11 cellular contexts compared by ENCODE assay signal in genomic region chr20:47857142-47857993, GRCh38.
DNase-seq lines count a peak whose midpoint lies in the region; ATAC-seq and TF ChIP-seq lines count a peak whose summit lies in the region.
"Had no signal": no experiment of that assay in that cellular context is flagged by ENCODE, and none has a peak within 500 bp of the region (broad histone marks: within the 10 kb centered on the region; RNA-seq: fewer than 3 reads in every experiment).

No MANE protein-coding gene starts in this region.

- H3K27me3 ChIP-seq in naive thymus-derived CD4-positive, alpha-beta T cell (ENCODE audit: control insufficient read depth in 2 of 2, insufficient read depth in 2 of 2, low read length in 2 of 2), result no peaks in the 10 kb centered on the region
- H3K27me3 ChIP-seq in CD4-positive, alpha-beta T cell (ENCODE audit: control insufficient read depth, insufficient read depth, low read length), result no peaks in the 10 kb centered on the region

- H3K4me3 ChIP-seq in AG10803 (ENCODE audit: low read length) (no peak overlapping the region), epithelial cell of esophagus (ENCODE audit: low read length) (no peak overlapping the region)
- no peak overlapping the region for H3K4me3 ChIP-seq in naive thymus-derived CD4-positive, alpha-beta T cell (ENCODE audit: low read length)

- H3K36me3 ChIP-seq in naive thymus-derived CD4-positive, alpha-beta T cell (ENCODE audit: control insufficient read depth in 2 of 3, insufficient read depth in 3 of 3, low read length in 3 of 3), result no peaks in the 10 kb centered on the region

- CTCF ChIA-PET in naive thymus-derived CD4-positive, alpha-beta T cell (lab: Charles Lee), result no interaction called here
- CTCF ChIA-PET in CD4-positive, alpha-beta T cell (lab: Charles Lee), result no interaction called here

- peak overlapping the region; percentile 65 for H3K4me3 Mint-ChIP-seq in nephron progenitor cell
- no peak overlapping the region for H3K4me3 Mint-ChIP-seq in naive thymus-derived CD4-positive, alpha-beta T cell
- no peak overlapping the region for H3K4me3 Mint-ChIP-seq in CD4-positive, alpha-beta T cell
- H3K4me3 Mint-ChIP-seq: activated CD4-positive, alpha-beta memory T cell treated with anti-CD3 and anti-CD28 coated beads for 36 hours had no signal

- H3K4me1 ChIP-seq in naive thymus-derived CD4-positive, alpha-beta T cell (ENCODE audit: control insufficient read depth in 2 of 2, insufficient read depth in 2 of 2, low read length in 2 of 2), result no peaks in the 10 kb centered on the region

- H3K36me3 Mint-ChIP-seq in nephron progenitor cell (ENCODE audit: low read depth), result peaks cover 21% of the 10 kb centered on the region
- no peaks in the 10 kb centered on the region for H3K36me3 Mint-ChIP-seq in naive thymus-derived CD4-positive, alpha-beta T cell
- no peaks in the 10 kb centered on the region for H3K36me3 Mint-ChIP-seq in CD4-positive, alpha-beta T cell (ENCODE audit: low read depth)
- H3K36me3 Mint-ChIP-seq: activated CD4-positive, alpha-beta memory T cell treated with anti-CD3 and anti-CD28 coated beads for 36 hours had no signal

- intact Hi-C loops in naive thymus-derived CD4-positive, alpha-beta T cell (cut with micrococcal nuclease), result no loop called here
- intact Hi-C loops in CD4-positive, alpha-beta T cell (cut with DNase I, micrococcal nuclease), result no loop called here

- TF ChIP-seq CTCF in AG10803 (conservative IDR thresholded peaks at IDR 0.05; ENCODE audit: low read length) (no peak), epithelial cell of esophagus (IDR thresholded peaks at IDR 0.05; ENCODE audit: insufficient read depth, low read depth, low read length, missing control alignments) (no peak), nephron progenitor cell (IDR thresholded peaks at IDR 0.05) (no peak)
- no peak for TF ChIP-seq CTCF in CD4-positive, alpha-beta T cell (IDR thresholded peaks at IDR 0.05)

- H3K4me1 Mint-ChIP-seq in nephron progenitor cell, result peaks cover 58% of the 10 kb centered on the region
- H3K4me1 Mint-ChIP-seq in naive thymus-derived CD4-positive, alpha-beta T cell, result no peaks in the 10 kb centered on the region
- no peaks in the 10 kb centered on the region for H3K4me1 Mint-ChIP-seq in CD4-positive, alpha-beta T cell (ENCODE audit: low read depth)

- peaks cover 3% of the 10 kb centered on the region for H3K27me3 Mint-ChIP-seq in nephron progenitor cell (ENCODE audit: low read depth, poor library complexity)
- H3K27me3 Mint-ChIP-seq in naive thymus-derived CD4-positive, alpha-beta T cell, result peaks cover 0 to 8% (median 2%) of the 10 kb centered on the region in 5 donors
- H3K27me3 Mint-ChIP-seq in CD4-positive, alpha-beta T cell, result peaks cover 8% of the 10 kb centered on the region

- H3K9me3 ChIP-seq in naive thymus-derived CD4-positive, alpha-beta T cell (ENCODE audit: control insufficient read depth in 2 of 3, low read length in 3 of 3), result no peaks in the 10 kb centered on the region
- H3K9me3 ChIP-seq in CD4-positive, alpha-beta T cell (ENCODE audit: control insufficient read depth, low read length), result no peaks in the 10 kb centered on the region

- peak; percentile 55 for ATAC-seq in HG02763 (IDR thresholded peaks at IDR 0.05; ENCODE audit: unreplicated experiment)
- no peak for ATAC-seq in naive thymus-derived CD4-positive, alpha-beta T cell
- ATAC-seq in CD4-positive, alpha-beta T cell (ENCODE audit: poor library complexity), result no peak

- peaks cover 45% of the 10 kb centered on the region for H3K9me3 Mint-ChIP-seq in nephron progenitor cell
- H3K9me3 Mint-ChIP-seq in naive thymus-derived CD4-positive, alpha-beta T cell, result no peaks in the 10 kb centered on the region
- H3K9me3 Mint-ChIP-seq in CD4-positive, alpha-beta T cell, result no peaks in the 10 kb centered on the region
- H3K9me3 Mint-ChIP-seq: activated CD4-positive, alpha-beta memory T cell treated with anti-CD3 and anti-CD28 coated beads for 36 hours had no signal

- H3K27ac ChIP-seq in naive thymus-derived CD4-positive, alpha-beta T cell (ENCODE audit: low read depth, low read length), result no peak overlapping the region
- no peak overlapping the region for H3K27ac ChIP-seq in CD4-positive, alpha-beta T cell (ENCODE audit: low read depth, low read length)

- peak overlapping the region; percentile 98 for H3K27ac Mint-ChIP-seq in nephron progenitor cell
- no peak overlapping the region for H3K27ac Mint-ChIP-seq in naive thymus-derived CD4-positive, alpha-beta T cell
- no peak overlapping the region for H3K27ac Mint-ChIP-seq in CD4-positive, alpha-beta T cell
- H3K27ac Mint-ChIP-seq: activated CD4-positive, alpha-beta memory T cell treated with anti-CD3 and anti-CD28 coated beads for 36 hours had no signal

- DNase-seq in AG10803 (ENCODE audit: low read depth) (peak; percentile 37), epithelial cell of esophagus (ENCODE audit: low read depth) (peak; percentile 62), nephron progenitor cell (peak; percentile 72), AML-193 (lab: John Stamatoyannopoulos, UW) (no peak)
- no peak for DNase-seq in activated naive CD4-positive, alpha-beta T cell treated with anti-CD3 and anti-CD28 coated beads, Interleukin-2, amount 50 U/mL, for 16 hours
- DNase-seq in naive thymus-derived CD4-positive, alpha-beta T cell, result no peak
- no peak for DNase-seq in CD4-positive, alpha-beta T cell
- DNase-seq: activated CD4-positive, alpha-beta memory T cell treated with anti-CD3 and anti-CD28 coated beads for 36 hours; SIG-M5; stimulated activated CD4-positive, alpha-beta T cell treated with anti-CD3 and anti-CD28 coated beads, Interleukin-12 subunit alpha, Interleukin-12 subunit beta, amount 100 ng/mL, for 4 hours had no signal

- POLR2A ChIA-PET in naive thymus-derived CD4-positive, alpha-beta T cell (lab: Charles Lee), result interaction anchor here (0.8 kb wide), 1 partner anchor 38 kb away, joined by 4 read pairs; no protein-coding TSS in a partner anchor
- POLR2A ChIA-PET in CD4-positive, alpha-beta T cell (lab: Charles Lee), result no interaction called here

Comparison
In these comparisons a context has a peak if more than half of its experiments do, and no peak if none do; other contexts are left out.
1. DNase-seq: peak in AG10803 (single experiment), epithelial cell of esophagus (single experiment) and nephron progenitor cell (single experiment); none in activated naive CD4-positive, alpha-beta T cell treated with anti-CD3 and anti-CD28 coated beads, Interleukin-2, amount 50 U/mL, for 16 hours (single experiment), AML-193 (0 of 2), naive thymus-derived CD4-positive, alpha-beta T cell (0 of 9) and CD4-positive, alpha-beta T cell (0 of 10).